8 cellular contexts compared by ENCODE assay signal in the genomic region with DNA sequence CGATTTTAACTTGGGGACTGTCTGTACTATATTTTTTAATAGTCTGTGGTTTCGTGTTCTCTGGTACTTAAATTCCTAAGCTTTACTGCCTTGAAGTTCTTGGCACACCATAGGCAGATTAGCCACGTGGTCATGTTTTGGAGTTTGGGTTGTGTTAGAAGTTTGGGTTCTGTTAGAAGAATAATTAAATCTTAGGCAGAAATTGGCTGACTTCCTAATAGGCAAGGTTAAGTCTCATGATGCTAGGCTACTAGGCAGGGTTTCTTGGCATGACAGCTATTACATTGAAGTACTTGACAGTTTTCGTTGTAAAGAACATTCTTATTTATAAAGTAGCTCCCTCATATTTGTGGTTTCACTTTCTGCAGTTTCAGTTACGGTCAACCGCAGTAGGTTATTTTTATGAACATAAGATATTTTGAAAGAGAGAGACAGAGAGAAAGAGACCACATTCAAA. TPM values are rescaled to one million over a fixed set of nuclear protein-coding genes. Genes with fewer than 3 reads are reported as not detected.
DNase-seq lines count a peak whose midpoint lies in the region; ATAC-seq and TF ChIP-seq lines count a peak whose summit lies in the region.

No MANE protein-coding gene starts in this region.

- H3K36me3 ChIP-seq in lower lobe of right lung = no peaks in the 10 kb centered on the region

- H3K36me3 Mint-ChIP-seq in activated T-helper 2 cell treated with anti-CD3 and anti-CD28 coated beads, Interferon-gamma antibody, Interleukin-2, Interleukin-4, amounts not matched to agents 10 μg/mL and 5 μg/mL and 100 μg/mL, durations not matched to agents 14 hours and 24 hours and 36 hours (ENCODE audit: low read depth) = peaks cover 4% of the 10 kb centered on the region
- H3K36me3 Mint-ChIP-seq in glutamatergic neuron (ENCODE audit: unreplicated experiment) = no peaks in the 10 kb centered on the region

- peak; percentile 56 for DNase-seq in GM04503 (ENCODE audit: low read depth)
- DNase-seq in HT-29 (ENCODE audit: low spot score) = peak; percentile 61
- no peak for DNase-seq in activated T-helper 2 cell treated with anti-CD3 and anti-CD28 coated beads, Interferon-gamma antibody, Interleukin-2, Interleukin-4, amounts not matched to agents 10 μg/mL and 5 μg/mL and 100 μg/mL, durations not matched to agents 14 hours and 24 hours and 36 hours (ENCODE audit: low spot score)
- DNase-seq in lower lobe of right lung = no peak
- DNase-seq in NCI-H524 treated with DMSO at 0.1 percent for 48 hours (lab: John Stamatoyannopoulos, UW) = no peak
- DNase-seq in glutamatergic neuron = no peak
- DNase-seq in NCI-H1092 treated with DMSO at 0.1 percent for 48 hours (lab: John Stamatoyannopoulos, UW) = no peak

- intact Hi-C loops in activated T-helper 2 cell treated with anti-CD3 and anti-CD28 coated beads, Interferon-gamma antibody, Interleukin-2, Interleukin-4, amounts not matched to agents 10 μg/mL and 5 μg/mL and 100 μg/mL, durations not matched to agents 14 hours and 24 hours and 36 hours (cut with micrococcal nuclease) = loop anchor here (1.0 to 5.0 kb wide), 4 partner anchors 16 to 213 kb away; partner anchors contain the start of genes BIRC2 and TMEM123
- intact Hi-C loops in lower lobe of right lung (cut with DNase I) = no loop called here

- peaks cover 45% of the 10 kb centered on the region for H3K4me1 Mint-ChIP-seq in activated T-helper 2 cell treated with anti-CD3 and anti-CD28 coated beads, Interferon-gamma antibody, Interleukin-2, Interleukin-4, amounts not matched to agents 10 μg/mL and 5 μg/mL and 100 μg/mL, durations not matched to agents 14 hours and 24 hours and 36 hours (ENCODE audit: low read depth)
- no peaks in the 10 kb centered on the region for H3K4me1 Mint-ChIP-seq in glutamatergic neuron (ENCODE audit: low read depth, unreplicated experiment)

- no peaks in the 10 kb centered on the region for H3K9me3 ChIP-seq in lower lobe of right lung

- H3K9me3 Mint-ChIP-seq in activated T-helper 2 cell treated with anti-CD3 and anti-CD28 coated beads, Interferon-gamma antibody, Interleukin-2, Interleukin-4, amounts not matched to agents 10 μg/mL and 5 μg/mL and 100 μg/mL, durations not matched to agents 14 hours and 24 hours and 36 hours = no peaks in the 10 kb centered on the region
- H3K9me3 Mint-ChIP-seq in glutamatergic neuron (ENCODE audit: unreplicated experiment) = no peaks in the 10 kb centered on the region

- TF ChIP-seq CTCF in lower lobe of right lung (IDR thresholded peaks at IDR 0.05) = no peak
- no peak for TF ChIP-seq CTCF in glutamatergic neuron (IDR thresholded peaks at IDR 0.05; ENCODE audit: partially characterized antibody, unreplicated experiment)

- no peaks in the 10 kb centered on the region for H3K27me3 ChIP-seq in lower lobe of right lung (ENCODE audit: low read depth)

- peak overlapping the region; percentile 35 for H3K4me3 ChIP-seq in lower lobe of right lung

- peak overlapping the region; percentile 75 for H3K27ac Mint-ChIP-seq in activated T-helper 2 cell treated with anti-CD3 and anti-CD28 coated beads, Interferon-gamma antibody, Interleukin-2, Interleukin-4, amounts not matched to agents 10 μg/mL and 5 μg/mL and 100 μg/mL, durations not matched to agents 14 hours and 24 hours and 36 hours
- H3K27ac Mint-ChIP-seq in glutamatergic neuron (ENCODE audit: unreplicated experiment) = no peak overlapping the region

- H3K4me1 ChIP-seq in lower lobe of right lung = peaks cover 19% of the 10 kb centered on the region

- H3K4me3 Mint-ChIP-seq in activated T-helper 2 cell treated with anti-CD3 and anti-CD28 coated beads, Interferon-gamma antibody, Interleukin-2, Interleukin-4, amounts not matched to agents 10 μg/mL and 5 μg/mL and 100 μg/mL, durations not matched to agents 14 hours and 24 hours and 36 hours (ENCODE audit: low read depth) = peak overlapping the region; percentile 54
- no peak overlapping the region for H3K4me3 Mint-ChIP-seq in glutamatergic neuron (ENCODE audit: unreplicated experiment)

- peak overlapping the region; percentile 56 for H3K27ac ChIP-seq in lower lobe of right lung

- H3K27me3 Mint-ChIP-seq in activated T-helper 2 cell treated with anti-CD3 and anti-CD28 coated beads, Interferon-gamma antibody, Interleukin-2, Interleukin-4, amounts not matched to agents 10 μg/mL and 5 μg/mL and 100 μg/mL, durations not matched to agents 14 hours and 24 hours and 36 hours (ENCODE audit: low read depth) = peaks cover 3% of the 10 kb centered on the region
- no peaks in the 10 kb centered on the region for H3K27me3 Mint-ChIP-seq in glutamatergic neuron (ENCODE audit: unreplicated experiment)

- ATAC-seq in GM21526 (IDR thresholded peaks at IDR 0.05; ENCODE audit: low FRiP score, unreplicated experiment) (peak; percentile 77), lower lobe of right lung (peak; percentile 86 to 91)

RNA-seq across cellular contexts. Expression of gene MMP7, which starts 30.0 kb away (rescaled TPM):
- 88.5 and 98.1 TPM in 2 replicates for total RNA-seq in HT-29 (2014; rRNA removed; shearing (Covaris generic))
- total RNA-seq in activated T-helper 2 cell treated with anti-CD3 and anti-CD28 coated beads, Interferon-gamma antibody, Interleukin-2, Interleukin-4, amounts not matched to agents 10 μg/mL and 5 μg/mL and 100 μg/mL, durations not matched to agents 14 hours and 24 hours and 36 hours = not detected in 2 replicates
- 7.1 TPM for total RNA-seq in lower lobe of right lung
- not detected for total RNA-seq in glutamatergic neuron (ENCODE audit: unreplicated experiment)

Comparison
In these comparisons a context has a peak if more than half of its experiments do, and no peak if none do; other contexts are left out.
1. DNase-seq: peak in GM04503 (single experiment) and HT-29 (single experiment); none in activated T-helper 2 cell treated with anti-CD3 and anti-CD28 coated beads, Interferon-gamma antibody, Interleukin-2, Interleukin-4, amounts not matched to agents 10 μg/mL and 5 μg/mL and 100 μg/mL, durations not matched to agents 14 hours and 24 hours and 36 hours (single experiment), lower lobe of right lung (single experiment), NCI-H524 treated with DMSO at 0.1 percent for 48 hours (single experiment), glutamatergic neuron (single experiment) and NCI-H1092 treated with DMSO at 0.1 percent for 48 hours (single experiment).
2. RNA of gene MMP7, which starts 30.0 kb away (total RNA-seq): 88.5 to 98.1 TPM in HT-29; 7.1 TPM in lower lobe of right lung (single experiment), not detected in activated T-helper 2 cell treated with anti-CD3 and anti-CD28 coated beads, Interferon-gamma antibody, Interleukin-2, Interleukin-4, amounts not matched to agents 10 μg/mL and 5 μg/mL and 100 μg/mL, durations not matched to agents 14 hours and 24 hours and 36 hours and not detected in glutamatergic neuron (single experiment); every median in the first group is over 10 times any median in the second.